ENCODE assay signal across 9 cellular contexts in the genomic region with DNA sequence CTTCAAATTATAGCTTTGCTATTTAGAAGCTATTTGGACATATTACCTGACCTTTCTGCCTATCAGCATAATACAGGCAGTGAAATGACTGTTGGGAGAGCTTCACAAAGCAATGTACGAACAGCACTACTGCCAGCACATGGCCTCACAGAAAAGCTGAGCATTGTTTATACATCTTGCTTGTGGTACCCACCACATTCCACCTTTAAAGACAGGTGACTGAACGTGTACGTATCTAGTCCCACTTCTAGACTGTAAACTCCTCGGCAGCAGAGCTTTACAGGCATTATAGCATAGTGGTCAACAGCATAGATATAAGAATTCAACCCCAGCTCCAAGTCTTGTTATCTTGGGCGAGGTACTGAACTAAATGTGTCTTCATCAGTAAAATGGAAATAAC. TPM values are rescaled to one million over a fixed set of nuclear protein-coding genes. Genes with fewer than 3 reads are reported as not detected.
DNase-seq lines count a peak whose midpoint lies in the region; ATAC-seq and TF ChIP-seq lines count a peak whose summit lies in the region.
"Had no signal": no experiment of that assay in that cellular context is flagged by ENCODE, and none has a peak within 500 bp of the region (broad histone marks: within the 10 kb centered on the region; RNA-seq: fewer than 3 reads in every experiment).

No MANE protein-coding gene starts in this region.

- H3K27ac Mint-ChIP-seq in nephron progenitor cell = no peak overlapping the region

- H3K36me3 Mint-ChIP-seq in nephron progenitor cell (ENCODE audit: low read depth) = peaks cover 21% of the 10 kb centered on the region

- TF ChIP-seq CTCF in BE2C (IDR thresholded peaks at IDR 0.05; ENCODE audit: low read depth, low read length) (no peak), MM.1S (IDR thresholded peaks at IDR 0.05; ENCODE audit: low read length) (no peak), coronary artery (IDR thresholded peaks at IDR 0.05) (no peak), nephron progenitor cell (IDR thresholded peaks at IDR 0.05) (no peak)

- H3K9me2 ChIP-seq in MM.1S (replicated peaks; ENCODE audit: insufficient read depth, low read length) = no peaks in the 10 kb centered on the region

- H3K27me3 ChIP-seq in BE2C (no peaks in the 10 kb centered on the region), MM.1S (replicated peaks; ENCODE audit: insufficient read depth, low read length) (no peaks in the 10 kb centered on the region)

- H3K79me2 ChIP-seq in MM.1S (ENCODE audit: low read length) = peaks cover 57% of the 10 kb centered on the region

- no peaks in the 10 kb centered on the region for H4K20me1 ChIP-seq in MM.1S (ENCODE audit: insufficient read depth, low read length)

- no peak overlapping the region for H3K9ac ChIP-seq in MM.1S (ENCODE audit: low read length)

- peaks cover 11% of the 10 kb centered on the region; the same call in 1 of the 2 replicates for H3F3A ChIP-seq in MM.1S (ENCODE audit: insufficient read depth, low read length)

- no peaks in the 10 kb centered on the region for H3K27me3 Mint-ChIP-seq in nephron progenitor cell (ENCODE audit: low read depth, poor library complexity)

- ATAC-seq in HG03565 (IDR thresholded peaks at IDR 0.05; ENCODE audit: unreplicated experiment) = no peak

- H2AFZ ChIP-seq in MM.1S (ENCODE audit: low read length) = no peak overlapping the region

- H3K4me1 ChIP-seq in BE2C = peaks cover 6% of the 10 kb centered on the region
- H3K4me1 ChIP-seq in MM.1S (ENCODE audit: low read length) = peaks cover 19% of the 10 kb centered on the region

- peaks cover 54% of the 10 kb centered on the region for H3K4me1 Mint-ChIP-seq in nephron progenitor cell

- H3K9me3 ChIP-seq in BE2C = no peaks in the 10 kb centered on the region
- H3K9me3 ChIP-seq in MM.1S (replicated peaks; ENCODE audit: insufficient read depth, low read length) = no peaks in the 10 kb centered on the region

- H3K27ac ChIP-seq in MM.1S (ENCODE audit: low read length) (no peak overlapping the region), coronary artery (peak overlapping the region; percentile 100)

- H3K36me3 ChIP-seq in BE2C (no peaks in the 10 kb centered on the region; the same call in 1 of the 2 replicates), MM.1S (replicated peaks; ENCODE audit: insufficient read depth, low read length) (no peaks in the 10 kb centered on the region)

- H3K9me3 Mint-ChIP-seq in nephron progenitor cell = no peaks in the 10 kb centered on the region

- peak overlapping the region; percentile 80 for H3K4me2 ChIP-seq in MM.1S (ENCODE audit: low read depth, low read length)

- H3K4me3 ChIP-seq in BE2C (ENCODE audit: low read depth, low read length) (peak overlapping the region; percentile 80), MM.1S (ENCODE audit: low read length) (peak overlapping the region; percentile 93), coronary artery (peak overlapping the region; percentile 98)

- H3K4me3 Mint-ChIP-seq in nephron progenitor cell = peak overlapping the region; percentile 95

- DNase-seq in BE2C = no peak
- no peak for DNase-seq in MM.1S
- no peak for DNase-seq in coronary artery (ENCODE audit: low spot score)
- DNase-seq in nephron progenitor cell = no peak
- DNase-seq in NCI-H524 (lab: John Stamatoyannopoulos, UW) = no peak
- DNase-seq in hippocampal formation (lab: John Stamatoyannopoulos, UW) = no peak
- DNase-seq in D341Med (ENCODE audit: low spot score) = no peak
- DNase-seq: NCI-H82 had no signal

RNA-seq across cellular contexts. Expression of gene JOSD1, which starts 1.6 kb away (rescaled TPM):
- 57.1 TPM for polyA plus RNA-seq in BE2C (2012; ENCODE audit: insufficient read depth, insufficient read length, low read depth)

RNA-seq across cellular contexts. Expression of gene GTPBP1, which starts 6.6 kb away (rescaled TPM):
- 60.1 TPM for polyA plus RNA-seq in BE2C (2012; ENCODE audit: insufficient read depth, insufficient read length, low read depth)

RNA-seq across cellular contexts. Expression of gene TOMM22, which starts 17.4 kb away (rescaled TPM):
- polyA plus RNA-seq in BE2C (2012; ENCODE audit: insufficient read depth, insufficient read length, low read depth) = 243 TPM

RNA-seq across cellular contexts. Expression of gene CBY1, which starts 42.7 kb away (rescaled TPM):
- 25.6 TPM for polyA plus RNA-seq in BE2C (2012; ENCODE audit: insufficient read depth, insufficient read length, low read depth)

RNA-seq across cellular contexts. Expression of gene FAM227A, which starts 43.0 kb away (rescaled TPM):
- polyA plus RNA-seq in BE2C (2012; ENCODE audit: insufficient read depth, insufficient read length, low read depth) = 0.54 TPM
